In the genomic region with DNA sequence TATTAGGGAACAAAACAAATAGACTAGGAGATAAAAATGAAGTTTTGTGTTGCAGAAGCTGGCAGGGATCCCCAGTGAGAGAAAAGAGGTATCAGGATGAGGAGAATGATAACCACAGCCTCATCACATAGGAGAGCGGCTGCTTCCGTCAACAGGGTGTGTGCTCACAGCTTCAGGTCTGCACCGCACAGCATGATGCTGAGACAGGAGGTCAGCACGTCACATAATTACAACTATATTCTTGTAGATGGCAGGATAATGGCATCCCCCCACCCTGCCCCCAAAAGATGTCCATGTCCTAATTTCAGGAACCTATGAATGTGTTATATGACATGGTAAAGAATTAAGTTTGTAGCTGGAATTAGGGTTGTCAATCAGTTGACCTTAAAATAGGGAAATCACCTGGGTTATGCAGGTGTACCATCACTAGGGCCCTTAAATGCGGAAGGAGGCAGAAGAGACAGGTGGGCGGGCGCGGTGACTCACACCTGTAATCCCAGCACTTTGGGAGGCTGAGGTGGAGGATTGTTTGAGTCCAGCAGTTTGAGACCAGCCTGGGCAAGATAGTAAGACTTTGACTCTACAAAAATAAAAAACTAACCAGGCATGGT, we compare ENCODE assay signal across 11 cellular contexts.
A peak's percentile ranks its signal among the peaks of the same experiment; 100 is the strongest.
DNase-seq lines count a peak whose midpoint lies in the region; ATAC-seq lines count a peak whose summit lies in the region.
"Had no signal": no experiment of that assay in that cellular context is flagged by ENCODE, and none has a peak within 500 bp of the region (broad histone marks: within the 10 kb centered on the region; RNA-seq: fewer than 3 reads in every experiment).

No MANE protein-coding gene starts in this region.

- peaks cover 83% of the 10 kb centered on the region for H3K4me1 Mint-ChIP-seq in activated T-cell treated with anti-CD3 and anti-CD28 coated beads, Interleukin-2, amount 50 U/mL, for 4 hours (ENCODE audit: low read depth)
- peaks cover 86% of the 10 kb centered on the region in 2 donors for H3K4me1 Mint-ChIP-seq in immature natural killer cell

- peak overlapping the region; percentile 100 for H3K27ac Mint-ChIP-seq in immature natural killer cell

- DNase-seq in NCI-H345 (lab: John Stamatoyannopoulos, UW) = peak; percentile 12
- no peak for DNase-seq in NCI-H345 treated with DMSO at 0.1 percent for 48 hours (lab: John Stamatoyannopoulos, UW; ENCODE audit: unreplicated experiment)
- DNase-seq in activated T-cell treated with anti-CD3 and anti-CD28 coated beads, Interleukin-2, amount 50 U/mL, for 4 hours = peak; percentile 67
- DNase-seq in immature natural killer cell = peak; percentile 87 to 89 (median 89)
- DNase-seq in stimulated activated naive CD8-positive, alpha-beta T cell treated with anti-CD3 and anti-CD28 coated beads, Interleukin-15, Interleukin-2, amounts not matched to agents 100 U/mL and 50 U/mL, for 24 hours = peak; percentile 57
- no peak for DNase-seq in occipital lobe (lab: John Stamatoyannopoulos, UW)
- DNase-seq in amniotic stem cell (lab: John Stamatoyannopoulos, UW) = no peak
- DNase-seq: left ventricle myocardium inferior, NCI-H510A treated with DMSO at 0.1 percent for 48 hours had no signal

- H3K9me3 Mint-ChIP-seq in activated T-cell treated with anti-CD3 and anti-CD28 coated beads, Interleukin-2, amount 50 U/mL, for 4 hours = peaks cover 8% of the 10 kb centered on the region
- no peaks in the 10 kb centered on the region for H3K9me3 Mint-ChIP-seq in immature natural killer cell

- H3K27me3 Mint-ChIP-seq in activated T-cell treated with anti-CD3 and anti-CD28 coated beads, Interleukin-2, amount 50 U/mL, for 4 hours (ENCODE audit: low read depth) = no peaks in the 10 kb centered on the region
- H3K27me3 Mint-ChIP-seq in immature natural killer cell (ENCODE audit: low read depth in 3 of 3) = peaks cover 17 to 33% (median 23%) of the 10 kb centered on the region in 3 donors

- ATAC-seq in activated T-cell treated with anti-CD3 and anti-CD28 coated beads, Interleukin-2, amount 50 U/mL, for 4 hours = peak; percentile 70 to 78
- peak; percentile 71 for ATAC-seq in stimulated activated naive CD8-positive, alpha-beta T cell treated with anti-CD3 and anti-CD28 coated beads, Interleukin-15, Interleukin-2, amounts not matched to agents 100 U/mL and 50 U/mL, for 24 hours
- no peak for ATAC-seq in GM21723 (IDR thresholded peaks at IDR 0.05; ENCODE audit: unreplicated experiment)
- ATAC-seq: GM12878 had no signal

- peak overlapping the region; percentile 9 for H3K4me3 Mint-ChIP-seq in activated T-cell treated with anti-CD3 and anti-CD28 coated beads, Interleukin-2, amount 50 U/mL, for 4 hours
- H3K4me3 Mint-ChIP-seq in immature natural killer cell = peak overlapping the region; percentile 69 to 91 (median 85)

- H3K36me3 Mint-ChIP-seq in activated T-cell treated with anti-CD3 and anti-CD28 coated beads, Interleukin-2, amount 50 U/mL, for 4 hours (ENCODE audit: insufficient read depth) = peaks cover 5% of the 10 kb centered on the region
- H3K36me3 Mint-ChIP-seq in immature natural killer cell = peaks cover 6 to 8% (median 7%) of the 10 kb centered on the region in 3 donors

Comparison
In these comparisons a context has a peak if more than half of its experiments do, and no peak if none do; other contexts are left out.
1. DNase-seq: peak in NCI-H345 (single experiment), activated T-cell treated with anti-CD3 and anti-CD28 coated beads, Interleukin-2, amount 50 U/mL, for 4 hours (single experiment), immature natural killer cell (3 of 3) and stimulated activated naive CD8-positive, alpha-beta T cell treated with anti-CD3 and anti-CD28 coated beads, Interleukin-15, Interleukin-2, amounts not matched to agents 100 U/mL and 50 U/mL, for 24 hours (single experiment); none in NCI-H345 treated with DMSO at 0.1 percent for 48 hours (single experiment), occipital lobe (single experiment) and amniotic stem cell (single experiment).